ENCODE assay signal across 8 cellular contexts in genomic region chr5:137995077-137995746, GRCh38. TPM values are rescaled to one million over a fixed set of nuclear protein-coding genes. Genes with fewer than 3 reads are reported as not detected.
DNase-seq lines count a peak whose midpoint lies in the region; ATAC-seq and TF ChIP-seq lines count a peak whose summit lies in the region.
"Had no signal": no experiment of that assay in that cellular context is flagged by ENCODE, and none has a peak within 500 bp of the region (broad histone marks: within the 10 kb centered on the region; RNA-seq: fewer than 3 reads in every experiment).

No MANE protein-coding gene starts in this region.

- H2AFZ ChIP-seq in HCT116 (ENCODE audit: low read depth, low read length, poor library complexity, severe bottlenecking) (no peak overlapping the region), fibroblast of lung (ENCODE audit: low read length) (no peak overlapping the region)

- CTCF ChIA-PET in HCT116 (lab: Charles Lee) = interaction anchor here (1.2 kb wide), 1 partner anchor 244 kb away, joined by 3 read pairs; no protein-coding TSS in a partner anchor

- no peak for DNase-seq in HCT116 (ENCODE audit: low read depth, low spot score)
- peak; percentile 29 for DNase-seq in RPMI7951 (ENCODE audit: low read depth)
- DNase-seq in fibroblast of lung (ENCODE audit: low read depth in 2 of 2) = peak; percentile 54 to 77
- peak; percentile 43 for DNase-seq in renal cortical epithelial cell (ENCODE audit: low read depth)
- DNase-seq in mesenteric fat pad (ENCODE audit: low spot score) = no peak
- DNase-seq: activated gamma-delta T cell had no signal

- TF ChIP-seq CTCF in HCT116 (IDR thresholded peaks at IDR 0.05 in 2 of 3, conservative IDR thresholded peaks at IDR 0.05 in 1 of 3; ENCODE audit: borderline replicate concordance in 1 of 3, insufficient read depth in 1 of 3, low read depth in 2 of 3, low read length in 2 of 3) = no peak
- no peak for TF ChIP-seq CTCF in fibroblast of lung (conservative IDR thresholded peaks at IDR 0.05 in 1 of 2, IDR thresholded peaks at IDR 0.05 in 1 of 2; ENCODE audit: low read depth in 1 of 2, low read length in 2 of 2)

- RAD21 ChIA-PET in HCT116 (lab: Charles Lee; ENCODE audit: low non-redundant PET in 1 of 2, low total read pairs in 2 of 2, uncharacterized antibody in 2 of 2, unreplicated experiment in 2 of 2) = no interaction called here

- ATAC-seq in HCT116 (peak; percentile 61), GM18517 (IDR thresholded peaks at IDR 0.05; ENCODE audit: unreplicated experiment) (no peak), GM18867 (IDR thresholded peaks at IDR 0.05; ENCODE audit: unreplicated experiment) (no peak)

- H4K20me1 ChIP-seq in HCT116 (ENCODE audit: insufficient read depth) = peaks cover 6% of the 10 kb centered on the region; the same call in 1 of the 2 replicates
- no peaks in the 10 kb centered on the region for H4K20me1 ChIP-seq in fibroblast of lung (ENCODE audit: control insufficient read depth, extremely low read depth, insufficient read depth, low read length)

- H3K36me3 ChIP-seq in HCT116 (ENCODE audit: control insufficient read depth in 1 of 2, insufficient read depth in 2 of 2, low read length in 2 of 2) (no peaks in the 10 kb centered on the region; a peak in 1 of 4 replicates), fibroblast of lung (ENCODE audit: control insufficient read depth, insufficient read depth, low read length) (peaks cover 3% of the 10 kb centered on the region)

- H3K79me2 ChIP-seq in HCT116 (ENCODE audit: insufficient read depth, low read length) (peaks cover 63% of the 10 kb centered on the region), fibroblast of lung (ENCODE audit: control insufficient read depth, insufficient read depth, low read length) (peaks cover 34% of the 10 kb centered on the region)

- POLR2A ChIA-PET in HCT116 (lab: Charles Lee) = no interaction called here

- H3K4me1 ChIP-seq in HCT116 (ENCODE audit: control insufficient read depth in 1 of 2, insufficient read depth in 2 of 2, low read length in 2 of 2) (peaks cover 27 to 44% of the 10 kb centered on the region in 2 experiments), fibroblast of lung (ENCODE audit: control insufficient read depth, extremely low read depth, insufficient read depth, low read length) (peaks cover 7% of the 10 kb centered on the region)

- H3K9ac ChIP-seq in HCT116 (ENCODE audit: low read length) (no peak overlapping the region), fibroblast of lung (ENCODE audit: insufficient read depth, low read length) (no peak overlapping the region)

- H3K27ac ChIP-seq in HCT116 (ENCODE audit: low read depth, low read length) (no peak overlapping the region; the same call in 1 of the 2 replicates), fibroblast of lung (ENCODE audit: insufficient read depth, low read length) (no peak overlapping the region)

- TF ChIP-seq POLR2A in HCT116 (IDR thresholded peaks at IDR 0.05; ENCODE audit: borderline replicate concordance, extremely low read depth, insufficient read depth, insufficient read length) = no peak

- BruUV-seq in HCT116 (replicated peaks; lab: Mats Ljungman, UMichigan) = no TSS peak

- H3K27me3 ChIP-seq in HCT116 (ENCODE audit: insufficient read depth, low read length) (no peaks in the 10 kb centered on the region), fibroblast of lung (ENCODE audit: control insufficient read depth, insufficient read depth, low read length) (no peaks in the 10 kb centered on the region)

- H3K4me2 ChIP-seq in HCT116 (ENCODE audit: low read length) (peak overlapping the region; percentile 20; the same call in 1 of the 2 replicates), fibroblast of lung (ENCODE audit: extremely low read depth, insufficient read depth, low read length) (no peak overlapping the region)

- intact Hi-C loops in HCT116 (cut with micrococcal nuclease) = no loop called here

- TF ChIP-seq RAD21 in HCT116 (IDR thresholded peaks at IDR 0.05; ENCODE audit: low read depth) = no peak

- H3K4me3 ChIP-seq in HCT116 (replicated peaks in 1 of 2; ENCODE audit: low read depth in 1 of 2, low read length in 2 of 2) (no peak overlapping the region), fibroblast of lung (replicated peaks in 1 of 4; ENCODE audit: control extremely low read depth in 1 of 4, insufficient read depth in 1 of 4, low read depth in 3 of 4, low read length in 4 of 4) (no peak overlapping the region)

- no peaks in the 10 kb centered on the region for H3K9me2 ChIP-seq in HCT116 (ENCODE audit: insufficient read depth)

- H3K9me3 ChIP-seq in HCT116 (ENCODE audit: control insufficient read depth in 1 of 2, insufficient read depth in 1 of 2, low read depth in 1 of 2, low read length in 2 of 2) (no peaks in the 10 kb centered on the region), fibroblast of lung (ENCODE audit: control insufficient read depth, insufficient read depth, low read depth, low read length) (no peaks in the 10 kb centered on the region)

TF ChIP-seq in HCT116, 20 proteins besides CTCF, POLR2A, EP300 and RAD21:
- TF ChIP-seq EZH2 (IDR thresholded peaks at IDR 0.05) (no peak), SP1 (IDR thresholded peaks at IDR 0.05; ENCODE audit: low read depth) (no peak), ELF1 (IDR thresholded peaks at IDR 0.05; ENCODE audit: borderline replicate concordance, low read depth) (no peak), MAX (IDR thresholded peaks at IDR 0.05) (no peak), SRF (IDR thresholded peaks at IDR 0.05; ENCODE audit: low read depth) (no peak), FOSL1 (IDR thresholded peaks at IDR 0.05; ENCODE audit: low read depth) (no peak), ATF3 (IDR thresholded peaks at IDR 0.05) (no peak), EZH2phosphoT487 (IDR thresholded peaks at IDR 0.05; ENCODE audit: borderline replicate concordance) (no peak), TCF7L2 (IDR thresholded peaks at IDR 0.05; ENCODE audit: borderline replicate concordance, extremely low read depth, insufficient read depth, insufficient read length) (no peak), ZNF274 (IDR thresholded peaks at IDR 0.05; ENCODE audit: low read depth, low read length) (no peak), POLR2AphosphoS5 (IDR thresholded peaks at IDR 0.05; ENCODE audit: low read depth, low read length) (no peak), ZBTB33 (IDR thresholded peaks at IDR 0.05; ENCODE audit: extremely low read depth, insufficient replicate concordance, low read length) (no peak)

RNA-seq across cellular contexts. Expression of gene FAM13B, which starts 37.7 kb away (rescaled TPM):
- 13.6 TPM for total RNA-seq in HCT116 (2021; ENCODE audit: unreplicated experiment)
- 2.4 and 2.7 TPM in 2 replicates for polyA plus RNA-seq in HCT116 (2012)
- 6.2 and 6.4 TPM in 2 replicates for total RNA-seq in RPMI7951 (2014; rRNA removed; shearing (Covaris generic))
- 19.8 and 25.1 TPM in 2 replicates for total RNA-seq in fibroblast of lung
- polyA plus RNA-seq in fibroblast of lung = 19.2 and 20.7 TPM in 2 replicates
- 12.4 and 13.2 TPM in 2 replicates for polyA plus RNA-seq in fibroblast of lung (2012)
- polyA minus RNA-seq in fibroblast of lung (ENCODE audit: low replicate concordance) = 4.6 and 9.1 TPM in 2 replicates
- total RNA-seq in renal cortical epithelial cell = 10.1 and 43.0 TPM in 2 replicates
- 39.3 TPM for total RNA-seq in mesenteric fat pad

Comparison
In these comparisons a context has a peak if more than half of its experiments do, and no peak if none do; other contexts are left out.
1. DNase-seq: peak in RPMI7951 (single experiment), fibroblast of lung (2 of 2) and renal cortical epithelial cell (single experiment); none in HCT116 (single experiment) and mesenteric fat pad (single experiment).